1 cellular context compared by ENCODE assay signal in the genomic region with DNA sequence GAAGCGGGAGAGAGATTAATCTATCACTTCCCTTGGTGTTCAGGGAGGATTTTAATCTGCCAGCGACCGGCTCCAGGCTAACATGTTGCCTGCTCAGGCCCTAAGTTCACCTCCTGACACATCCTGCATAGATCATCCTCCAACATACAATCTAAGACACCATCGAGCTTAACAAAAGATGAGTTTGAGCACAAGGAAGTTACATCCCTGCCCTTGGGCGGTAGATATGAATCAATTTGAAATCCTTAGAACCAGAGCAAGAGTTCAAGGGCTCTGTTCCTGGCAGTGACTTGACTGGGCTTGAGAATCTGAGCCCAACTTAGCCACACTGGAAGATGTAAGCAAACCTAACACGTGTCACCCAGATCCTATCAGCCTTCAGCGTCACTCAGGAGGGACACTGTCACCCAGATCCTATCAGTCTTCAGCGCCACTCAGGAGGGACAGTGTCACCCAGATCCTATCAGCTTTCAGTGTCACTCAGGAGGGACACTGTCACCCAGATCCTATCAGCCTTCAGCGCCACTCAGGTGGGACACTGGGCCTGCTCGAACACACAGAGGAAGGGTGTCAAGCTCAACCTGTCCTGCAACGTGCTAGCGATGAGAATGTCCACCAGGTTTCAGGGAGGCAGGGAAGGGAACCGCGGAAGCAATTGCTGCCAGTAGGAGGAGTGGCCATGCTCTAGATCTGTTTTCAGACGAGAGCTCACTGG.
TF ChIP-seq lines count a peak whose summit lies in the region.

No MANE protein-coding gene starts in this region.

TF ChIP-seq in GM23338, 12 proteins besides CTCF, POLR2A, EP300 and RAD21:
- TF ChIP-seq STAT1 (IDR thresholded peaks at IDR 0.05; ENCODE audit: unreplicated experiment) (no peak), EZH2phosphoT487 (IDR thresholded peaks at IDR 0.05; ENCODE audit: unreplicated experiment) (no peak)
- TF ChIP-seq, protein P1, sequence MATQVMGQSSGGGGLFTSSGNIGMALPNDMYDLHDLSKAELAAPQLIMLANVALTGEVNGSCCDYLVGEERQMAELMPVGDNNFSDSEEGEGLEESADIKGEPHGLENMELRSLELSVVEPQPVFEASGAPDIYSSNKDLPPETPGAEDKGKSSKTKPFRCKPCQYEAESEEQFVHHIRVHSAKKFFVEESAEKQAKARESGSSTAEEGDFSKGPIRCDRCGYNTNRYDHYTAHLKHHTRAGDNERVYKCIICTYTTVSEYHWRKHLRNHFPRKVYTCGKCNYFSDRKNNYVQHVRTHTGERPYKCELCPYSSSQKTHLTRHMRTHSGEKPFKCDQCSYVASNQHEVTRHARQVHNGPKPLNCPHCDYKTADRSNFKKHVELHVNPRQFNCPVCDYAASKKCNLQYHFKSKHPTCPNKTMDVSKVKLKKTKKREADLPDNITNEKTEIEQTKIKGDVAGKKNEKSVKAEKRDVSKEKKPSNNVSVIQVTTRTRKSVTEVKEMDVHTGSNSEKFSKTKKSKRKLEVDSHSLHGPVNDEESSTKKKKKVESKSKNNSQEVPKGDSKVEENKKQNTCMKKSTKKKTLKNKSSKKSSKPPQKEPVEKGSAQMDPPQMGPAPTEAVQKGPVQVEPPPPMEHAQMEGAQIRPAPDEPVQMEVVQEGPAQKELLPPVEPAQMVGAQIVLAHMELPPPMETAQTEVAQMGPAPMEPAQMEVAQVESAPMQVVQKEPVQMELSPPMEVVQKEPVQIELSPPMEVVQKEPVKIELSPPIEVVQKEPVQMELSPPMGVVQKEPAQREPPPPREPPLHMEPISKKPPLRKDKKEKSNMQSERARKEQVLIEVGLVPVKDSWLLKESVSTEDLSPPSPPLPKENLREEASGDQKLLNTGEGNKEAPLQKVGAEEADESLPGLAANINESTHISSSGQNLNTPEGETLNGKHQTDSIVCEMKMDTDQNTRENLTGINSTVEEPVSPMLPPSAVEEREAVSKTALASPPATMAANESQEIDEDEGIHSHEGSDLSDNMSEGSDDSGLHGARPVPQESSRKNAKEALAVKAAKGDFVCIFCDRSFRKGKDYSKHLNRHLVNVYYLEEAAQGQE (IDR thresholded peaks at IDR 0.05; ENCODE audit: unreplicated experiment), result no peak
